Comparison of ENCODE assay signal across 8 cellular contexts in genomic region chr3:151086484-151087456, GRCh38. TPM values are rescaled to one million over a fixed set of nuclear protein-coding genes. Genes with fewer than 3 reads are reported as not detected.
A peak's percentile ranks its signal among the peaks of the same experiment; 100 is the strongest.
DNase-seq lines count a peak whose midpoint lies in the region; ATAC-seq and TF ChIP-seq lines count a peak whose summit lies in the region.

No MANE protein-coding gene starts in this region.

- H3K4me1 ChIP-seq in SJSA1 (replicated peaks) (peaks cover 20% of the 10 kb centered on the region), suprapubic skin (peaks cover 24% of the 10 kb centered on the region)

- H3K27ac ChIP-seq in SJSA1 (no peak overlapping the region), suprapubic skin (no peak overlapping the region)

- H3K9me3 ChIP-seq in SJSA1 (replicated peaks) (peaks cover 9% of the 10 kb centered on the region; the same call in 1 of the 2 replicates), suprapubic skin (no peaks in the 10 kb centered on the region)

- H3K36me3 ChIP-seq in SJSA1 (no peaks in the 10 kb centered on the region), suprapubic skin (no peaks in the 10 kb centered on the region)

- H3K4me3 ChIP-seq in SJSA1 (peak overlapping the region; percentile 38), suprapubic skin (peak overlapping the region; percentile 62)

- H3K27me3 ChIP-seq in SJSA1 (replicated peaks) (peaks cover 54% of the 10 kb centered on the region), suprapubic skin (peaks cover 44% of the 10 kb centered on the region)

- WGBS in suprapubic skin: 16% methylated on average over 25 of the region's 81 CpGs

- ATAC-seq in GM21786 (IDR thresholded peaks at IDR 0.05; ENCODE audit: unreplicated experiment): peak; percentile 61

- no peak for TF ChIP-seq POLR2A in suprapubic skin (IDR thresholded peaks at IDR 0.05)

- DNase-seq in DMS53 treated with DMSO at 0.1 percent for 48 hours (lab: John Stamatoyannopoulos, UW; ENCODE audit: unreplicated experiment) (peak; percentile 69), Kasumi-1 (lab: John Stamatoyannopoulos, UW) (peak; percentile 89 to 92), SJSA1 (ENCODE audit: low read depth in 1 of 2, low spot score in 2 of 2) (peak; percentile 60 to 75), glomerular endothelial cell (ENCODE audit: extremely low read depth, low read depth, low spot score) (peak; percentile 34), occipital lobe (lab: John Stamatoyannopoulos, UW) (peak; percentile 74), suprapubic skin (ENCODE audit: low spot score in 2 of 2) (peak; percentile 68 to 84)
- peak; percentile 68 for DNase-seq in activated naive CD4-positive, alpha-beta T cell treated with anti-CD3 and anti-CD28 coated beads, Interleukin-2, amount 50 U/mL, for 16 hours

- TF ChIP-seq EP300 in suprapubic skin (IDR thresholded peaks at IDR 0.05): no peak

- peak in 1 of 2 donors; percentile 37 for TF ChIP-seq CTCF in suprapubic skin (IDR thresholded peaks at IDR 0.05)

RNA-seq across cellular contexts. Expression of gene MED12L, which starts 1.3 kb away (rescaled TPM):
- total RNA-seq in SJSA1 (2014; rRNA removed; shearing (Covaris generic)): 0.29 TPM in 1 of 2 replicates, not detected in the other
- total RNA-seq in glomerular endothelial cell (0.05 and 0.29 TPM in 2 replicates), occipital lobe (6.1 TPM), suprapubic skin (under 1 TPM; 0.08 to 0.80 (median 0.22) TPM)

Comparison
In these comparisons a context has a peak if more than half of its experiments do, and no peak if none do; other contexts are left out.
1. DNase-seq: peak in every context shown above with its lines; median percentile 90 in Kasumi-1; 76 in suprapubic skin; 74 in occipital lobe; 69 in DMS53 treated with DMSO at 0.1 percent for 48 hours; 68 in activated naive CD4-positive, alpha-beta T cell treated with anti-CD3 and anti-CD28 coated beads, Interleukin-2, amount 50 U/mL, for 16 hours; 68 in SJSA1; 34 in glomerular endothelial cell.